10 cellular contexts compared by ENCODE assay signal in genomic region chr10:47356708-47357107, GRCh38. TPM values are rescaled to one million over a fixed set of nuclear protein-coding genes. Genes with fewer than 3 reads are reported as not detected.
"Had no signal": no experiment of that assay in that cellular context is flagged by ENCODE, and none has a peak within 500 bp of the region (broad histone marks: within the 10 kb centered on the region; RNA-seq: fewer than 3 reads in every experiment).

No MANE protein-coding gene starts in this region.

- H3K36me3 ChIP-seq: HAP-1 had no signal

- H3K4me3 ChIP-seq: GM23248, HAP-1 had no signal

- H3K27ac ChIP-seq: GM23248 had no signal

- H3K9me3 ChIP-seq: HAP-1 had no signal

- DNase-seq: GM23248, GOT3, H7, KG1 had no signal

- H3K9ac ChIP-seq: GM23248 had no signal

- FAIRE-seq: HTR-8/SVneo had no signal

- ATAC-seq: HCT116 had no signal

- H2AFZ ChIP-seq: GM23248 had no signal

- H3K4me1 ChIP-seq: HAP-1 had no signal

RNA-seq across cellular contexts. Expression of gene RBP3, which starts 8.5 kb away (rescaled TPM):
- total RNA-seq: GM23248, H4, H7 had no signal
- polyA plus RNA-seq: GM23248, IgD-negative memory B cell had no signal

RNA-seq across cellular contexts. Expression of gene ZNF488, which starts 27.4 kb away (rescaled TPM):
- total RNA-seq: GM23248 had no signal
- polyA plus RNA-seq: IgD-negative memory B cell had no signal

RNA-seq across cellular contexts. Expression of gene GDF2, which starts 34.5 kb away (rescaled TPM):
- total RNA-seq: GM23248, H4, H7, HT-29 had no signal
- polyA plus RNA-seq: GM23248, IgD-negative memory B cell had no signal

RNA-seq across cellular contexts. Expression of gene GDF10, which starts 56.7 kb away (rescaled TPM):
- total RNA-seq: H4, H7, HT-29 had no signal
- polyA plus RNA-seq: IgD-negative memory B cell had no signal
